In the genomic region with DNA sequence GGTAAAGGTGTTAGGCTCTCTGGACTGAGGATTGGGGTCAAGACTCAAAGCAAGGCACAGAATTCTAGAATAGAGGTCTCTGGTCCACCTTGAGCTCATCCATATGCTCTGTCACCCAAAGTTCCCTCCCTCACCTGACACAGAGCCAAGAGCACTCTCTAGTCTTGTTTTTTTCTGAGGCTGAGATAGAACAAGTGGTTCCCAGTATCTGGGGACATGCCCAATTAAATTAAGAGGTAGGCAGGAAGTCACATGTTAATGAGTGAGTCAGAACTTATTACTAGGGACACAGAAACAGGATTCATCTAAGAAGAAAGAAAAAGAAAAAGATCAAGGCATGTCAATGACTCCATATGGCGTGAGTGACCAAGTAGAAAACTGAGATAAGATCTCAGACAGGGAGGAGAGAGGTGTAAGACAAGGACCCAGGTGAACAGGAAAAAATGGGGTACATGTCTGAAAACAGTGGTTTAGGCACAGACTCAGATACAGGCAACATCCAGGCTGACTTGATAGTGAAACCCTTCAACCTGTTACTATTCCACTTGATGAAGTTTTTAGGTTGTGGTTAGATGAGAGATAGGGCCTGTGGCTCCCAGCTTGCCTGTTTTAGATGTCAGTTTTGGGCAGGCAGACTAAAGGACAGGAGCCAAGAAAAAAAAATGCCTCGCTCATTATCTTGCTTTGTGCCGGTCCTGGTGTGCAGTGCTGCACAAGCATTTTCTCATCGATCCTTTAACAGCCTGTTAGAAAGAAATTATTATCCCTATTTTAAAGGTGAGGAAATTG, we compare ENCODE assay signal across 12 cellular contexts.
"Had no signal": no experiment of that assay in that cellular context is flagged by ENCODE, and none has a peak within 500 bp of the region (broad histone marks: within the 10 kb centered on the region; RNA-seq: fewer than 3 reads in every experiment).

No MANE protein-coding gene starts in this region.

- H3K36me3 ChIP-seq: esophagus muscularis mucosa, right lobe of liver had no signal

- H3K4me3 ChIP-seq: esophagus muscularis mucosa, right lobe of liver had no signal

- H3K4me1 ChIP-seq: esophagus muscularis mucosa, right lobe of liver had no signal

- H3K9me3 ChIP-seq: esophagus muscularis mucosa, right lobe of liver had no signal

- H3K4me3 Mint-ChIP-seq: activated CD4-positive, alpha-beta T cell treated with anti-CD3 and anti-CD28 coated beads, Interleukin-2, amount 10 ng/mL, durations not matched to agents 7 days and 5 days; activated naive CD8-positive, alpha-beta T cell treated with anti-CD3 and anti-CD28 coated beads for 36 hours; activated T-helper 1 cell treated with anti-CD3 and anti-CD28 coated beads, Interleukin-12 subunit alpha, Interleukin-12 subunit beta, Interleukin-2, Interleukin-4 antibody, amounts not matched to agents 30 ng/mL and 10 ng/mL and 1 ng/mL, durations not matched to agents 14 hours and 24 hours and 36 hours; brain; mesothelial cell of epicardium; stimulated activated naive CD8-positive, alpha-beta T cell treated with anti-CD3 and anti-CD28 coated beads, Interleukin-15, Interleukin-2, amounts not matched to agents 100 ng/mL and 50 ng/mL, for 24 hours had no signal

- H3K27me3 Mint-ChIP-seq: activated CD4-positive, alpha-beta T cell treated with anti-CD3 and anti-CD28 coated beads, Interleukin-2, amount 10 ng/mL, durations not matched to agents 7 days and 5 days; activated naive CD8-positive, alpha-beta T cell treated with anti-CD3 and anti-CD28 coated beads for 36 hours; brain had no signal

- H3K36me3 Mint-ChIP-seq: activated naive CD8-positive, alpha-beta T cell treated with anti-CD3 and anti-CD28 coated beads for 36 hours; brain; mesothelial cell of epicardium had no signal

- H3K9me3 Mint-ChIP-seq: activated CD4-positive, alpha-beta T cell treated with anti-CD3 and anti-CD28 coated beads, Interleukin-2, amount 10 ng/mL, durations not matched to agents 7 days and 5 days; activated naive CD8-positive, alpha-beta T cell treated with anti-CD3 and anti-CD28 coated beads for 36 hours; activated T-helper 1 cell treated with anti-CD3 and anti-CD28 coated beads, Interleukin-12 subunit alpha, Interleukin-12 subunit beta, Interleukin-2, Interleukin-4 antibody, amounts not matched to agents 30 ng/mL and 10 ng/mL and 1 ng/mL, durations not matched to agents 14 hours and 24 hours and 36 hours; brain; mesothelial cell of epicardium had no signal

- H3K27ac Mint-ChIP-seq: activated CD4-positive, alpha-beta T cell treated with anti-CD3 and anti-CD28 coated beads, Interleukin-2, amount 10 ng/mL, durations not matched to agents 7 days and 5 days; activated naive CD8-positive, alpha-beta T cell treated with anti-CD3 and anti-CD28 coated beads for 36 hours; activated T-helper 1 cell treated with anti-CD3 and anti-CD28 coated beads, Interleukin-12 subunit alpha, Interleukin-12 subunit beta, Interleukin-2, Interleukin-4 antibody, amounts not matched to agents 30 ng/mL and 10 ng/mL and 1 ng/mL, durations not matched to agents 14 hours and 24 hours and 36 hours; brain; mesothelial cell of epicardium; progenitor cell of endocrine pancreas; stimulated activated naive CD8-positive, alpha-beta T cell treated with anti-CD3 and anti-CD28 coated beads, Interleukin-15, Interleukin-2, amounts not matched to agents 100 ng/mL and 50 ng/mL, for 24 hours had no signal

- H3K4me1 Mint-ChIP-seq: activated CD4-positive, alpha-beta T cell treated with anti-CD3 and anti-CD28 coated beads, Interleukin-2, amount 10 ng/mL, durations not matched to agents 7 days and 5 days; activated naive CD8-positive, alpha-beta T cell treated with anti-CD3 and anti-CD28 coated beads for 36 hours; mesothelial cell of epicardium had no signal

- H3K27ac ChIP-seq: esophagus muscularis mucosa, right lobe of liver had no signal

- ATAC-seq: right lobe of liver had no signal

- DNase-seq: activated CD4-positive, alpha-beta T cell treated with anti-CD3 and anti-CD28 coated beads, Interleukin-2, amount 10 ng/mL, durations not matched to agents 7 days and 5 days; activated naive CD8-positive, alpha-beta T cell treated with anti-CD3 and anti-CD28 coated beads for 36 hours; amygdala; cortex of kidney; effector CD4-positive, alpha-beta T cell; right lobe of liver had no signal

- H3K27me3 ChIP-seq: esophagus muscularis mucosa, right lobe of liver had no signal
